In genomic region chrX:38170556-38170955, GRCh38 we compare ENCODE assay signal across 22 cellular contexts.
"Had no signal": no experiment of that assay in that cellular context is flagged by ENCODE, and none has a peak within 500 bp of the region (broad histone marks: within the 10 kb centered on the region; RNA-seq: fewer than 3 reads in every experiment).

No MANE protein-coding gene starts in this region.

- H3K9me3 Mint-ChIP-seq: natural killer cell; stimulated activated naive B cell treated with anti-CD40 and anti-IgM and Interleukin-4, amounts not matched to agents 10 μg/mL and 1 μg/mL and 100 μg/mL, for 72 hours had no signal

- H3K27ac Mint-ChIP-seq: mesothelial cell of epicardium; naive B cell; natural killer cell; stimulated activated naive B cell treated with anti-CD40 and anti-IgM and Interleukin-4, amounts not matched to agents 10 μg/mL and 1 μg/mL and 100 μg/mL, for 72 hours had no signal

- ATAC-seq: natural killer cell; pancreas; right cardiac atrium; sciatic nerve; stimulated activated naive B cell treated with anti-CD40 and anti-IgM and Interleukin-4, amounts not matched to agents 10 μg/mL and 1 μg/mL and 100 μg/mL, for 72 hours; stimulated activated naive CD8-positive, alpha-beta T cell treated with anti-CD3 and anti-CD28 coated beads, Interleukin-15, Interleukin-2, amounts not matched to agents 100 U/mL and 50 U/mL, for 24 hours had no signal

- H3K4me1 Mint-ChIP-seq: mesothelial cell of epicardium; naive B cell; natural killer cell; stimulated activated naive B cell treated with anti-CD40 and anti-IgM and Interleukin-4, amounts not matched to agents 10 μg/mL and 1 μg/mL and 100 μg/mL, for 72 hours had no signal

- H3K4me3 Mint-ChIP-seq: mesothelial cell of epicardium; naive B cell; natural killer cell; stimulated activated naive B cell treated with anti-CD40 and anti-IgM and Interleukin-4, amounts not matched to agents 10 μg/mL and 1 μg/mL and 100 μg/mL, for 72 hours had no signal

- DNase-seq: islet precursor cell; left ventricle myocardium inferior; mesendoderm; naive B cell; natural killer cell; pancreas; posterior cingulate gyrus; retina; right cardiac atrium; stimulated activated CD4-positive, alpha-beta T cell treated with anti-CD3 and anti-CD28 coated beads, Interleukin-12 subunit alpha, Interleukin-12 subunit beta, amount 100 ng/mL, for 4 hours; stimulated activated CD4-positive, alpha-beta T cell treated with anti-CD3 and anti-CD28 coated beads, Interleukin-15, amount 100 ng/mL, for 24 hours; stimulated activated CD4-positive, alpha-beta T cell treated with anti-CD3 and anti-CD28 coated beads, Interleukin-2, amount 100 ng/mL, for 24 hours; stimulated activated CD4-positive, alpha-beta T cell treated with anti-CD3 and anti-CD28 coated beads, Interleukin-4, amount 100 ng/mL, for 1 hour; stimulated activated naive B cell treated with anti-CD40 and anti-IgM and Interleukin-4, amounts not matched to agents 10 μg/mL and 1 μg/mL and 100 μg/mL, for 72 hours; stimulated activated naive CD8-positive, alpha-beta T cell treated with anti-CD3 and anti-CD28 coated beads, Interleukin-15, Interleukin-2, amounts not matched to agents 100 U/mL and 50 U/mL, for 24 hours; stomach; testis; thyroid gland; transverse colon; upper lobe of left lung had no signal

- H3K36me3 Mint-ChIP-seq: mesothelial cell of epicardium; naive B cell; natural killer cell; stimulated activated naive B cell treated with anti-CD40 and anti-IgM and Interleukin-4, amounts not matched to agents 10 μg/mL and 1 μg/mL and 100 μg/mL, for 72 hours had no signal
